ENCODE assay signal across 17 cellular contexts in genomic region chr3:118057086-118057485, GRCh38.
"Had no signal": no experiment of that assay in that cellular context is flagged by ENCODE, and none has a peak within 500 bp of the region (broad histone marks: within the 10 kb centered on the region; RNA-seq: fewer than 3 reads in every experiment).

No MANE protein-coding gene starts in this region.

- H3K27ac ChIP-seq: gastrocnemius medialis, heart right ventricle, psoas muscle, stomach, thoracic aorta, transverse colon had no signal

- H3K4me1 ChIP-seq: gastrocnemius medialis, heart right ventricle, psoas muscle, stomach, transverse colon had no signal

- DNase-seq: dermis blood vessel endothelial cell; erythroblast; gastrocnemius medialis; heart right ventricle; hypothalamus; islet precursor cell; mammary epithelial cell; naive thymus-derived CD4-positive, alpha-beta T cell; nephron progenitor cell; psoas muscle; retina; stimulated activated CD4-positive, alpha-beta T cell treated with anti-CD3 and anti-CD28 coated beads, Interleukin-2, amount 100 ng/mL, for 24 hours; stimulated activated naive CD4-positive, alpha-beta T cell; stomach; substantia nigra; transverse colon had no signal

- H3K4me3 ChIP-seq: gastrocnemius medialis, heart right ventricle, psoas muscle, stomach, thoracic aorta, transverse colon had no signal

- H3K36me3 ChIP-seq: gastrocnemius medialis, heart right ventricle, stomach, thoracic aorta, transverse colon had no signal

- H3K27me3 ChIP-seq: gastrocnemius medialis, heart right ventricle, stomach, transverse colon had no signal

- H3K9me3 ChIP-seq: gastrocnemius medialis, psoas muscle, stomach, thoracic aorta, transverse colon had no signal
